Comparison of ENCODE assay signal across 8 cellular contexts in genomic region chr1:32208891-32209309, GRCh38. TPM values are rescaled to one million over a fixed set of nuclear protein-coding genes. Genes with fewer than 3 reads are reported as not detected.
DNase-seq lines count a peak whose midpoint lies in the region; ATAC-seq, FAIRE-seq and TF ChIP-seq lines count a peak whose summit lies in the region.

Gene DCDC2B (plus strand): TSS chr1:32209089. CDS start chr1:32209094, 5 bp downstream.

- H3F3A ChIP-seq in GM23338 (replicated peaks; ENCODE audit: low read depth), result peaks cover 5% of the 10 kb centered on the region; the same call in 1 of the 2 replicates

- H3K9me3 ChIP-seq in mammary epithelial cell (replicated peaks; ENCODE audit: insufficient read depth, low read length) (no peaks in the 10 kb centered on the region), pancreas (no peaks in the 10 kb centered on the region)
- no peaks in the 10 kb centered on the region for H3K9me3 ChIP-seq in CD8-positive, alpha-beta memory T cell (ENCODE audit: low read length)

- WGBS in mammary epithelial cell (ENCODE audit: low coverage, missing lambda C conversion rate), result 61% methylated on average over 5 of the region's 5 CpGs
- WGBS in pancreas, 2 donors, result 60% methylated on average over 5 of the region's 5 CpGs

- peak within 1 kb of the TSS; percentile 36; the same call in 1 of the 2 replicates for H3K27ac Mint-ChIP-seq in GM23338
- H3K27ac Mint-ChIP-seq in CD8-positive, alpha-beta memory T cell, result peak within 1 kb of the TSS in 4 of 8 donors; percentile 11 to 61 (median 24)

- H3K4me2 ChIP-seq in GM23338 (no peak within 1 kb of the TSS), mammary epithelial cell (ENCODE audit: insufficient read depth, low read depth, low read length) (no peak within 1 kb of the TSS)

- H3K27ac ChIP-seq in GM23338 (ENCODE audit: low read depth) (no peak within 1 kb of the TSS), mammary epithelial cell (ENCODE audit: insufficient read depth, low read depth, low read length) (no peak within 1 kb of the TSS), pancreas (no peak within 1 kb of the TSS)
- no peak within 1 kb of the TSS for H3K27ac ChIP-seq in CD8-positive, alpha-beta memory T cell (ENCODE audit: low read depth, low read length)

- TF ChIP-seq CTCF in GM23338 (conservative IDR thresholded peaks at IDR 0.05; ENCODE audit: low read depth in 2 of 2) (no peak), mammary epithelial cell (conservative IDR thresholded peaks at IDR 0.05 in 1 of 2, IDR thresholded peaks at IDR 0.05 in 1 of 2; ENCODE audit: extremely low read depth in 1 of 2, insufficient read depth in 1 of 2, low read depth in 1 of 2, low read length in 2 of 2) (no peak), pancreas (IDR thresholded peaks at IDR 0.05) (no peak)

- CTCF ChIA-PET in mammary epithelial cell (lab: Charles Lee; ENCODE audit: low non-redundant PET), result no interaction called here
- CTCF ChIA-PET in CD8-positive, alpha-beta memory T cell (lab: Charles Lee), result interaction anchor here (1.2 kb wide), 1 partner anchor 39 kb away, joined by 3 read pairs; no protein-coding TSS in a partner anchor

- H3K4me3 ChIP-seq in GM23338 (no peak within 1 kb of the TSS), mammary epithelial cell (replicated peaks in 1 of 3; ENCODE audit: insufficient read depth in 1 of 3, low read depth in 2 of 3, low read length in 3 of 3) (no peak within 1 kb of the TSS), pancreas (no peak within 1 kb of the TSS)
- H3K4me3 ChIP-seq in CD8-positive, alpha-beta memory T cell (ENCODE audit: low read length), result no peak within 1 kb of the TSS

- H3K4me1 Mint-ChIP-seq in GM23338, result peaks cover 6% of the 10 kb centered on the region
- H3K4me1 Mint-ChIP-seq in CD8-positive, alpha-beta memory T cell, result peaks cover 5 to 23% (median 13%) of the 10 kb centered on the region in 3 donors

- no peak for FAIRE-seq in pancreas (lab: Jason Lieb, UNC)

- H3K9me3 Mint-ChIP-seq in GM23338, result no peaks in the 10 kb centered on the region
- H3K9me3 Mint-ChIP-seq in CD8-positive, alpha-beta memory T cell, result no peaks in the 10 kb centered on the region

- H3K79me2 ChIP-seq in GM23338 (replicated peaks; ENCODE audit: insufficient read depth), result no peaks in the 10 kb centered on the region
- peaks cover 7% of the 10 kb centered on the region for H3K79me2 ChIP-seq in mammary epithelial cell (ENCODE audit: insufficient read depth, low read length)

- no peaks in the 10 kb centered on the region for H3K36me3 ChIP-seq in GM23338 (ENCODE audit: insufficient read depth)
- no peaks in the 10 kb centered on the region for H3K36me3 ChIP-seq in mammary epithelial cell (ENCODE audit: insufficient read depth, low read length)
- H3K36me3 ChIP-seq in pancreas, result no peaks in the 10 kb centered on the region
- no peaks in the 10 kb centered on the region for H3K36me3 ChIP-seq in CD8-positive, alpha-beta memory T cell (ENCODE audit: insufficient read depth, low read length)

- intact Hi-C loops in mammary epithelial cell (cut with micrococcal nuclease) (no loop called here), pancreas (cut with DNase I) (no loop called here)

- H3K9me2 ChIP-seq in GM23338 (ENCODE audit: insufficient read depth), result no peaks in the 10 kb centered on the region

- dilution Hi-C loops in mammary epithelial cell (cut with HindIII; ENCODE audit: low sequenced_read_pairs), result loop anchor here (5.0 kb wide), 1 partner anchor 78 kb away; no protein-coding TSS in a partner anchor

- H3K9ac ChIP-seq in mammary epithelial cell (ENCODE audit: insufficient read depth, low read length), result no peak within 1 kb of the TSS

- peaks cover 14% of the 10 kb centered on the region; the same call in 2 of the 3 replicates for H3K36me3 Mint-ChIP-seq in GM23338 (ENCODE audit: low read depth)
- no peaks in the 10 kb centered on the region for H3K36me3 Mint-ChIP-seq in CD8-positive, alpha-beta memory T cell

- POLR2A ChIA-PET in CD8-positive, alpha-beta memory T cell (lab: Charles Lee), result interaction anchor here (0.6 kb wide), 1 partner anchor 136 kb away, joined by 3 read pairs; no protein-coding TSS in a partner anchor

- peaks cover 32% of the 10 kb centered on the region for H3K27me3 Mint-ChIP-seq in GM23338 (ENCODE audit: insufficient read depth, low read depth, poor library complexity)
- H3K27me3 Mint-ChIP-seq in CD8-positive, alpha-beta memory T cell, result no peaks in the 10 kb centered on the region

- no peaks in the 10 kb centered on the region for H4K20me1 ChIP-seq in GM23338 (replicated peaks; ENCODE audit: insufficient read depth)
- no peaks in the 10 kb centered on the region for H4K20me1 ChIP-seq in mammary epithelial cell (ENCODE audit: insufficient read depth, low read length)

- no peak for ATAC-seq in GM23338
- peak; percentile 37 to 56 (median 56) for ATAC-seq in pancreas
- ATAC-seq in HG03354 (IDR thresholded peaks at IDR 0.05; ENCODE audit: poor library complexity, severe bottlenecking, unreplicated experiment), result no peak
- ATAC-seq in HG03045 (IDR thresholded peaks at IDR 0.05; ENCODE audit: unreplicated experiment), result no peak

- peaks cover 10% of the 10 kb centered on the region; the same call in 1 of the 2 replicates for H3K27me3 ChIP-seq in GM23338 (ENCODE audit: insufficient read depth)
- no peaks in the 10 kb centered on the region for H3K27me3 ChIP-seq in mammary epithelial cell (ENCODE audit: insufficient read depth, low read length)
- H3K27me3 ChIP-seq in pancreas, result no peaks in the 10 kb centered on the region
- no peaks in the 10 kb centered on the region for H3K27me3 ChIP-seq in CD8-positive, alpha-beta memory T cell (ENCODE audit: insufficient read depth, low read length, poor library complexity, severe bottlenecking)

- in situ Hi-C loops in mammary epithelial cell (cut with MboI; ENCODE audit: low sequenced_read_pairs in 2 of 2), result no loop called here

- no TSS peak for BruUV-seq in mammary epithelial cell (replicated peaks; lab: Mats Ljungman, UMichigan)

- no peak within 1 kb of the TSS for H2AFZ ChIP-seq in GM23338
- no peak within 1 kb of the TSS for H2AFZ ChIP-seq in mammary epithelial cell (ENCODE audit: low read depth, low read length)

- 0 out of 2 replicates have a peak, but pooled peaks cover 4% of the 10 kb centered on the region for H3K4me1 ChIP-seq in GM23338 (ENCODE audit: insufficient read depth)
- peaks cover 6% of the 10 kb centered on the region for H3K4me1 ChIP-seq in mammary epithelial cell (ENCODE audit: insufficient read depth, low read length)
- H3K4me1 ChIP-seq in pancreas, result peaks cover 0 to 7% (median 3%) of the 10 kb centered on the region in 3 donors
- peaks cover 17% of the 10 kb centered on the region for H3K4me1 ChIP-seq in CD8-positive, alpha-beta memory T cell (ENCODE audit: insufficient read depth, low read length)

- no peak within 1 kb of the TSS for H3K4me3 Mint-ChIP-seq in GM23338
- no peak within 1 kb of the TSS for H3K4me3 Mint-ChIP-seq in CD8-positive, alpha-beta memory T cell

- DNase-seq in GM23338 (ENCODE audit: low spot score) (peak; percentile 33), NCI-H2196 (lab: John Stamatoyannopoulos, UW; ENCODE audit: unreplicated experiment) (peak; percentile 97), mammary epithelial cell (peak; percentile 62), pancreas (peak; percentile 76 to 89 (median 84)), Kasumi-1 (lab: John Stamatoyannopoulos, UW) (no peak)
- no peak for DNase-seq in CD8-positive, alpha-beta memory T cell

TF ChIP-seq in GM23338, 12 proteins besides CTCF, POLR2A, EP300 and RAD21 (continues in another document):
- no peak for TF ChIP-seq ZNF114 (CRISPR knock-in tag; IDR thresholded peaks at IDR 0.05)
- TF ChIP-seq JUNB (IDR thresholded peaks at IDR 0.05; ENCODE audit: unreplicated experiment), result no peak
- no peak for TF ChIP-seq ETS1 (IDR thresholded peaks at IDR 0.05)
- no peak for TF ChIP-seq EZH2 (IDR thresholded peaks at IDR 0.05; ENCODE audit: low read depth, unreplicated experiment)

RNA-seq across cellular contexts. Expression of gene DCDC2B, which starts in this region (rescaled TPM):
- total RNA-seq in GM23338 (2014; rRNA removed; shearing (Covaris generic)), result not detected in 2 replicates
- polyA plus RNA-seq in GM23338 (2016; fragmentation: Nextera tagmentation; extraction: Ambion mirVana) (0.21 and 0.42 TPM in 2 replicates), mammary epithelial cell (not detected), pancreas (under 1 TPM; 0.05 to 0.11 TPM)
- total RNA-seq in mammary epithelial cell (not detected), pancreas (not detected)
- polyA minus RNA-seq in mammary epithelial cell, result not detected
- total RNA-seq in CD8-positive, alpha-beta memory T cell, result under 1 TPM in 1 of 2 experiments, not detected in 1; 0.11 TPM
- polyA plus RNA-seq in CD8-positive, alpha-beta memory T cell, result 0.13 TPM

Comparison
In these comparisons a context has a peak if more than half of its experiments do, and no peak if none do; other contexts are left out.
1. Peak in DNase-seq in GM23338; RNA of the gene not detected or under 1 TPM.
2. Peak in DNase-seq in mammary epithelial cell; RNA of the gene not detected or under 1 TPM.
3. Peak in DNase-seq and ATAC-seq in pancreas; RNA of the gene not detected or under 1 TPM.